ENCODE assay signal across 6 cellular contexts in the genomic region with DNA sequence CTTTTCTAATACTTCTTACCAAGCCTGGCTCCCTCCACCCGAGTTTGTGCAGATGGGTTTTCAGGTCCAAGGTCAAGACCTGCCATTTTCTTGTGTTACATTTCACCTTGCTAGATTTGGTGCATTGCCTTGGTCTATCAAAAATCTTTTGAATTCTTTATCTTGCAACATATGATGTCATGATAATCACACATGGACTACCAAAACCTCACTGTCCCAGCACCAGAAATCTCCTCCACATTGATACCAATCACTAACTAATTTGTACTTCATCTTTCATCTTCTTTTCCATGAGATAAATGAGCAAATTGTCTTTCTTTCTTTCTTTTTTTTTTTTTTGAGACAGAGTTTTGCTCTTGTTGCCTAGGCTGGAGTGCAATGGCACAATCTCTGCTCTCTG.
"Had no signal": no experiment of that assay in that cellular context is flagged by ENCODE, and none has a peak within 500 bp of the region (broad histone marks: within the 10 kb centered on the region; RNA-seq: fewer than 3 reads in every experiment).

No MANE protein-coding gene starts in this region.

- H3K36me3 ChIP-seq: HAP-1 had no signal

- H3K4me3 ChIP-seq: GM23338, HAP-1 had no signal

- H3K36me3 Mint-ChIP-seq: IgD-negative memory B cell had no signal

- H3K4me2 ChIP-seq: GM23338 had no signal

- H3K4me1 ChIP-seq: HAP-1 had no signal

- ATAC-seq: GM23338, HCT116 had no signal

- H2AFZ ChIP-seq: GM23338 had no signal

- H3K27ac Mint-ChIP-seq: GM23338, IgD-negative memory B cell had no signal

- H3K4me1 Mint-ChIP-seq: GM23338 had no signal

- H3K4me3 Mint-ChIP-seq: GM23338, IgD-negative memory B cell had no signal

- DNase-seq: H7, KBM-7 had no signal
